ENCODE assay signal across 10 cellular contexts in genomic region chr5:76691470-76692273, GRCh38. TPM values are rescaled to one million over a fixed set of nuclear protein-coding genes. Genes with fewer than 3 reads are reported as not detected.
DNase-seq lines count a peak whose midpoint lies in the region; ATAC-seq, FAIRE-seq and TF ChIP-seq lines count a peak whose summit lies in the region.
"Had no signal": no experiment of that assay in that cellular context is flagged by ENCODE, and none has a peak within 500 bp of the region (broad histone marks: within the 10 kb centered on the region; RNA-seq: fewer than 3 reads in every experiment).

No MANE protein-coding gene starts in this region.

- H3K36me3 ChIP-seq in ACC112 (ENCODE audit: insufficient read depth, low read length) (no peaks in the 10 kb centered on the region), K562 (ENCODE audit: control insufficient read depth, insufficient read depth, low read length) (no peaks in the 10 kb centered on the region), left lung (peaks cover 0 to 15% of the 10 kb centered on the region in 2 donors)

- H2AFZ ChIP-seq in ACC112 (ENCODE audit: low read length, unreplicated experiment) (peak overlapping the region; percentile 84), K562 (ENCODE audit: low read depth, low read length) (no peak overlapping the region)

- no peaks in the 10 kb centered on the region for H4K20me1 ChIP-seq in K562 (replicated peaks; ENCODE audit: control insufficient read depth, insufficient read depth, low read length)

- H3K27ac Mint-ChIP-seq in HFFc6, result peak overlapping the region; percentile 90
- H3K27ac Mint-ChIP-seq: activated CD4-positive, alpha-beta T cell treated with anti-CD3 and anti-CD28 coated beads, Interleukin-2, amount 10 ng/mL, durations not matched to agents 7 days and 5 days had no signal

- H3K79me2 ChIP-seq in ACC112 (ENCODE audit: control insufficient read depth, insufficient read depth, low read length, unreplicated experiment) (no peaks in the 10 kb centered on the region), K562 (ENCODE audit: control insufficient read depth, insufficient read depth, low read length) (no peaks in the 10 kb centered on the region)

- TF ChIP-seq CTCF in HFFc6 (IDR thresholded peaks at IDR 0.05), result no peak
- TF ChIP-seq CTCF in K562 (IDR thresholded peaks at IDR 0.05 in 2 of 3, conservative IDR thresholded peaks at IDR 0.05 in 1 of 3; ENCODE audit: insufficient read depth in 2 of 3, low read depth in 1 of 3, low read length in 3 of 3), result no peak
- no peak for TF ChIP-seq CTCF in left lung (IDR thresholded peaks at IDR 0.05)

- no peak for ATAC-seq in K562
- peak; percentile 42 for ATAC-seq in left lung
- no peak for ATAC-seq in GM19467 (IDR thresholded peaks at IDR 0.05; ENCODE audit: unreplicated experiment)
- no peak for ATAC-seq in GM19023 (IDR thresholded peaks at IDR 0.05; ENCODE audit: unreplicated experiment)

- no peak for TF ChIP-seq EP300 in K562 (IDR thresholded peaks at IDR 0.05; ENCODE audit: low read length)

- peaks cover 59% of the 10 kb centered on the region for H3K4me1 ChIP-seq in ACC112 (ENCODE audit: control insufficient read depth, insufficient read depth, low read length, unreplicated experiment)
- H3K4me1 ChIP-seq in K562 (replicated peaks in 1 of 2; ENCODE audit: control insufficient read depth in 2 of 2, insufficient read depth in 2 of 2, low read length in 2 of 2), result peaks cover 0 to 6% of the 10 kb centered on the region in 2 experiments; a peak in 2 of 5 replicates
- peaks cover 10 to 20% of the 10 kb centered on the region in 2 donors for H3K4me1 ChIP-seq in left lung

- POLR2A ChIA-PET in K562 (lab: Yijun Ruan, JAX), result interaction anchor here (0.6 to 1.6 kb wide), 4 partner anchors 11 to 130 kb away, joined by 3 to 5 read pairs (median 4); no protein-coding TSS in a partner anchor

- H3K4me1 Mint-ChIP-seq in HFFc6 (ENCODE audit: low read depth), result peaks cover 83% of the 10 kb centered on the region

- H3K9me3 Mint-ChIP-seq in HFFc6, result no peaks in the 10 kb centered on the region
- H3K9me3 Mint-ChIP-seq: activated CD4-positive, alpha-beta T cell treated with anti-CD3 and anti-CD28 coated beads, Interleukin-2, amount 10 ng/mL, durations not matched to agents 7 days and 5 days had no signal

- H3K27me3 Mint-ChIP-seq in HFFc6 (ENCODE audit: insufficient read depth), result no peaks in the 10 kb centered on the region; the same call in 1 of the 2 replicates
- H3K27me3 Mint-ChIP-seq: activated CD4-positive, alpha-beta T cell treated with anti-CD3 and anti-CD28 coated beads, Interleukin-2, amount 10 ng/mL, durations not matched to agents 7 days and 5 days had no signal

- H3K4me3 ChIP-seq in ACC112 (ENCODE audit: low read depth, low read length), result peak overlapping the region; percentile 23; the same call in 1 of the 2 replicates
- no peak overlapping the region for H3K4me3 ChIP-seq in K562
- no peak overlapping the region for H3K4me3 ChIP-seq in left lung

- no peak for TF ChIP-seq RAD21 in K562 (CRISPR knock-in tag; conservative IDR thresholded peaks at IDR 0.05 in 1 of 2, IDR thresholded peaks at IDR 0.05 in 1 of 2)

- no peak overlapping the region for H3K4me2 ChIP-seq in K562 (ENCODE audit: insufficient read depth, low read length)

- H3K27me3 ChIP-seq in ACC112 (ENCODE audit: insufficient read depth, low read length) (no peaks in the 10 kb centered on the region), K562 (ENCODE audit: control insufficient read depth in 2 of 2, insufficient read depth in 2 of 2, low read length in 2 of 2) (no peaks in the 10 kb centered on the region), left lung (no peaks in the 10 kb centered on the region)

- CTCF ChIA-PET in K562 (lab: Yijun Ruan, JAX; ENCODE audit: low intra/inter-chr PET ratio), result no interaction called here

- no peak overlapping the region for H3K9ac ChIP-seq in K562 (ENCODE audit: insufficient read depth in 1 of 2, low read depth in 2 of 2, low read length in 2 of 2)

- TF ChIP-seq POLR2A in K562 (conservative IDR thresholded peaks at IDR 0.05), result no peak

- DNase-seq in HFFc6, result peak; percentile 24
- DNase-seq in K562 (ENCODE audit: extremely low read depth in 1 of 4, low spot score in 3 of 4), result no peak
- no peak for DNase-seq in left lung
- no peak for DNase-seq in RPMI8226
- no peak for DNase-seq in NCI-H2029 (lab: John Stamatoyannopoulos, UW)
- DNase-seq: activated CD4-positive, alpha-beta T cell treated with anti-CD3 and anti-CD28 coated beads, Interleukin-2, amount 10 ng/mL, durations not matched to agents 7 days and 5 days; stimulated activated CD4-positive, alpha-beta T cell treated with anti-CD3 and anti-CD28 coated beads, Interleukin-2, amount 100 ng/mL, for 24 hours had no signal

- H3K9me1 ChIP-seq in K562 (ENCODE audit: control insufficient read depth, insufficient read depth, low read length), result no peaks in the 10 kb centered on the region

- intact Hi-C loops in K562 (cut with micrococcal nuclease) (no loop called here), left lung (cut with DNase I) (no loop called here)

- no peak for FAIRE-seq in K562 (lab: Jason Lieb, UNC)

- 46% methylated on average over 5 of the region's 5 CpGs for WGBS in K562 (ENCODE audit: insufficient coverage, low coverage, missing lambda C conversion rate)

- H3K9me3 ChIP-seq in K562 (replicated peaks; ENCODE audit: control insufficient read depth, insufficient read depth, low read depth, low read length), result no peaks in the 10 kb centered on the region
- H3K9me3 ChIP-seq in left lung, result no peaks in the 10 kb centered on the region

- in situ Hi-C loops in K562 (cut with MboI), result no loop called here

- peaks cover 2% of the 10 kb centered on the region; the same call in 1 of the 2 replicates for H3K36me3 Mint-ChIP-seq in HFFc6 (ENCODE audit: low read depth)

- H3K27ac ChIP-seq in ACC112 (ENCODE audit: low read depth, low read length), result peak overlapping the region; percentile 83
- H3K27ac ChIP-seq in K562 (ENCODE audit: extremely low read depth, low read depth, low read length), result no peak overlapping the region
- peak overlapping the region; percentile 6 to 18 for H3K27ac ChIP-seq in left lung

- no TSS peak for BruUV-seq in K562 (replicated peaks; lab: Mats Ljungman, UMichigan)

- H3K4me3 Mint-ChIP-seq in HFFc6, result peak overlapping the region; percentile 58
- H3K4me3 Mint-ChIP-seq: activated CD4-positive, alpha-beta T cell treated with anti-CD3 and anti-CD28 coated beads, Interleukin-2, amount 10 ng/mL, durations not matched to agents 7 days and 5 days had no signal

TF ChIP-seq in K562, 482 proteins besides CTCF, POLR2A, EP300 and RAD21:
- no peak for TF ChIP-seq DACH1 (IDR thresholded peaks at IDR 0.05; ENCODE audit: partially characterized antibody)
- TF ChIP-seq MAX (CRISPR knock-in tag; IDR thresholded peaks at IDR 0.05), result 0 out of 2 replicates have a peak, but pooled peaks have one; percentile 16

RNA-seq across cellular contexts. Expression of gene F2R, which starts 24.3 kb away (rescaled TPM):
- total RNA-seq in HFFc6 (2021; fragmentation: NEBNext Ultra II Directional; extraction: Animal tissue kit (Norgen Biotek cat#: 25700)), result 10 to 100 TPM; 47.0 to 73.5 (median 65.5) TPM
- 26.4 and 32.1 TPM in 2 replicates for total RNA-seq in K562 (2011; cell fraction: chromatin; rRNA removed; ENCODE audit: low replicate concordance)
- 29.2 and 33.2 TPM in 2 replicates for total RNA-seq in K562 (2011; cell fraction: nucleolus; rRNA removed)
- 46.1 and 60.1 TPM in 2 replicates for total RNA-seq in K562 (2011; cell fraction: nucleoplasm; rRNA removed)
- total RNA-seq in K562 (2014; rRNA removed) (11.2 and 13.7 TPM in 2 replicates), K562 (2014; rRNA removed; fragmentation: Illumina TruSeq; extraction: Trizol) (15.1 and 15.2 TPM in 2 replicates), K562 (2015; rRNA removed; fragmentation: Illumina TruSeq; extraction: Trizol) (10.5 and 11.1 TPM in 2 replicates), K562 (2021) (14.7 and 15.3 TPM in 2 replicates), left lung (10 to 100 TPM; 21.2 to 29.4 TPM)
- polyA plus RNA-seq in K562 (2011; rRNA removed) (34.7 and 56.5 TPM in 2 replicates), K562 (2014; fragmentation: Illumina TruSeq; extraction: Trizol) (19.1 and 19.8 TPM in 2 replicates), K562 (2014; fragmentation: Nextera tagmentation; extraction: Ambion mirVana) (1 to 10 TPM; 4.0 to 4.9 TPM), K562 (2014; rRNA removed) (17.1 and 18.5 TPM in 2 replicates)
- polyA plus RNA-seq in K562 (2011; cell fraction: cytosol; rRNA removed), result 39.1 and 73.9 TPM in 2 replicates
- 11.1 and 24.1 TPM in 2 replicates for polyA plus RNA-seq in K562 (2011; cell fraction: nucleus; rRNA removed)
- 10.9 and 11.1 TPM in 2 replicates for polyA plus RNA-seq in K562 (2012)
- polyA minus RNA-seq in K562 (2011; rRNA and poly(A)+ RNA removed), result 35.4 and 55.1 TPM in 2 replicates
- 13.9 and 23.1 TPM in 2 replicates for polyA minus RNA-seq in K562 (2011; cell fraction: cytosol; rRNA and poly(A)+ RNA removed)
- polyA minus RNA-seq in K562 (2011; cell fraction: nucleus; rRNA and poly(A)+ RNA removed), result 8.1 and 19.8 TPM in 2 replicates
